Comparison of ENCODE assay signal across 13 cellular contexts in genomic region chr5:65050826-65051498, GRCh38.
DNase-seq lines count a peak whose midpoint lies in the region; ATAC-seq and TF ChIP-seq lines count a peak whose summit lies in the region.
"Had no signal": no experiment of that assay in that cellular context is flagged by ENCODE, and none has a peak within 500 bp of the region (broad histone marks: within the 10 kb centered on the region; RNA-seq: fewer than 3 reads in every experiment).

No MANE protein-coding gene starts in this region.

- no peak overlapping the region for H2BK12ac ChIP-seq in H9 (ENCODE audit: insufficient read length, low read depth, low read length)

- H2BK5ac ChIP-seq in H9 (ENCODE audit: insufficient read length, low read length), result no peak overlapping the region

- no peak for TF ChIP-seq CTCF in H9 (conservative IDR thresholded peaks at IDR 0.05)

- H2BK120ac ChIP-seq in H9 (ENCODE audit: low read depth, low read length, poor library complexity, severe bottlenecking), result no peak overlapping the region

- no peaks in the 10 kb centered on the region for H3K79me1 ChIP-seq in H9 (ENCODE audit: insufficient read depth, low read depth, low read length, poor library complexity, severe bottlenecking)

- peak; percentile 59 for ATAC-seq in activated T-helper 17 cell treated with anti-CD3 and anti-CD28 coated beads, Interleukin-2, amount 50 U/mL, for 72 hours (replicated peaks)
- ATAC-seq in HG03135 (IDR thresholded peaks at IDR 0.05; ENCODE audit: unreplicated experiment), result no peak
- ATAC-seq in T-helper 17 cell, result no peak

- H2AFZ ChIP-seq in GM23248 (peak overlapping the region; percentile 22; the same call in 1 of the 2 replicates), H9 (ENCODE audit: low read length) (no peak overlapping the region)

- H3K27me3 ChIP-seq in GM23248 (replicated peaks; ENCODE audit: insufficient read depth) (no peaks in the 10 kb centered on the region), H9 (ENCODE audit: insufficient read depth, low read length) (no peaks in the 10 kb centered on the region)

- peak overlapping the region; percentile 3; the same call in 1 of the 2 replicates for H3K27ac ChIP-seq in GM23248
- H3K27ac ChIP-seq in H9 (ENCODE audit: insufficient read length, low read depth, low read length), result no peak overlapping the region

- H3K4me1 Mint-ChIP-seq in activated T-helper 17 cell treated with anti-CD3 and anti-CD28 coated beads, Interleukin-2, amount 50 U/mL, for 72 hours, result no peaks in the 10 kb centered on the region
- H3K4me1 Mint-ChIP-seq in T-helper 17 cell (no peaks in the 10 kb centered on the region), H9 (no peaks in the 10 kb centered on the region)
- H3K4me1 Mint-ChIP-seq: mesothelial cell of epicardium, neural crest cell had no signal

- H3K23me2 ChIP-seq in H9 (ENCODE audit: insufficient read length, low read depth, low read length, poor library complexity, severe bottlenecking), result no peaks in the 10 kb centered on the region

- H4K91ac ChIP-seq in H9 (ENCODE audit: insufficient read length, low read depth, low read length), result no peak overlapping the region

- H3K9me3 Mint-ChIP-seq in activated T-helper 17 cell treated with anti-CD3 and anti-CD28 coated beads, Interleukin-2, amount 50 U/mL, for 72 hours, result no peaks in the 10 kb centered on the region
- H3K9me3 Mint-ChIP-seq in H9, result 0 out of 5 replicates have a peak, but pooled peaks cover 0 to 1% of the 10 kb centered on the region in 2 experiments

- H3K9me3 ChIP-seq in GM23248 (ENCODE audit: low read depth) (no peaks in the 10 kb centered on the region), T-helper 17 cell (ENCODE audit: control insufficient read depth, low read length, poor library complexity, severe bottlenecking) (no peaks in the 10 kb centered on the region), H9 (ENCODE audit: control insufficient read depth, low read depth, low read length) (no peaks in the 10 kb centered on the region)

- H2BK20ac ChIP-seq in H9 (ENCODE audit: low read depth, low read length, poor library complexity, severe bottlenecking), result no peak overlapping the region

- H3F3A ChIP-seq in GM23248 (ENCODE audit: insufficient read depth), result 0 out of 2 replicates have a peak, but pooled peaks cover 9% of the 10 kb centered on the region

- no peak overlapping the region for H3K56ac ChIP-seq in H9 (ENCODE audit: insufficient read length, low read depth, low read length)

- H3K27me3 Mint-ChIP-seq in activated T-helper 17 cell treated with anti-CD3 and anti-CD28 coated beads, Interleukin-2, amount 50 U/mL, for 72 hours, result peaks cover 3% of the 10 kb centered on the region
- H3K27me3 Mint-ChIP-seq in T-helper 17 cell (no peaks in the 10 kb centered on the region), H9 (ENCODE audit: low read depth) (no peaks in the 10 kb centered on the region)

- no peak overlapping the region for H3K4ac ChIP-seq in H9 (ENCODE audit: low read depth, low read length)

- H3K4me2 ChIP-seq in GM23248 (ENCODE audit: unreplicated experiment), result no peak overlapping the region
- H3K4me2 ChIP-seq in H9 (ENCODE audit: insufficient read depth, insufficient read length, low read length), result no peak overlapping the region

- no peaks in the 10 kb centered on the region for H3K9me2 ChIP-seq in GM23248 (ENCODE audit: insufficient read depth)

- H2AK5ac ChIP-seq in H9 (ENCODE audit: insufficient read length, low read length), result no peak overlapping the region

- no peak overlapping the region for H3T11ph ChIP-seq in H9 (ENCODE audit: low read length)

- H4K8ac ChIP-seq in H9 (replicated peaks; ENCODE audit: insufficient read length, low read depth, low read length), result no peak overlapping the region

- H3K79me2 ChIP-seq in GM23248 (ENCODE audit: insufficient read depth) (no peaks in the 10 kb centered on the region), H9 (ENCODE audit: insufficient read depth, low read length) (no peaks in the 10 kb centered on the region)

- DNase-seq in AG20443 (ENCODE audit: low spot score), result peak; percentile 36
- DNase-seq in GM23248, result peak; percentile 56
- DNase-seq in kidney tubule cell (ENCODE audit: low spot score), result peak; percentile 31
- DNase-seq in T-helper 17 cell, result no peak
- DNase-seq in H9, result no peak
- no peak for DNase-seq in occipital lobe (lab: John Stamatoyannopoulos, UW)
- DNase-seq: Calu3, NCI-H1436 treated with DMSO at 0.1 percent for 48 hours, NCI-H2227 treated with DMSO at 0.1 percent for 48 hours had no signal

- no peak overlapping the region for H3K27ac Mint-ChIP-seq in activated T-helper 17 cell treated with anti-CD3 and anti-CD28 coated beads, Interleukin-2, amount 50 U/mL, for 72 hours
- H3K27ac Mint-ChIP-seq in T-helper 17 cell (no peak overlapping the region), H9 (no peak overlapping the region)
- H3K27ac Mint-ChIP-seq: mesothelial cell of epicardium had no signal

- H4K5ac ChIP-seq in H9 (ENCODE audit: insufficient read length, low read depth, low read length), result no peak overlapping the region

- H3K23ac ChIP-seq in H9 (ENCODE audit: insufficient read length, low read depth, low read length), result no peak overlapping the region

- no peak overlapping the region for H2BK15ac ChIP-seq in H9 (ENCODE audit: low read depth, low read length)

- in situ Hi-C loops in GM23248 (cut with MboI), result no loop called here

- H3K14ac ChIP-seq in H9 (ENCODE audit: insufficient read depth, low read length), result no peak overlapping the region

- H3K4me3 Mint-ChIP-seq in activated T-helper 17 cell treated with anti-CD3 and anti-CD28 coated beads, Interleukin-2, amount 50 U/mL, for 72 hours, result no peak overlapping the region
- H3K4me3 Mint-ChIP-seq in T-helper 17 cell (no peak overlapping the region), H9 (no peak overlapping the region)
- H3K4me3 Mint-ChIP-seq: mesothelial cell of epicardium, neural crest cell had no signal

- H3K36me3 ChIP-seq in GM23248 (ENCODE audit: low read depth), result no peaks in the 10 kb centered on the region

- H3K36me3 Mint-ChIP-seq in activated T-helper 17 cell treated with anti-CD3 and anti-CD28 coated beads, Interleukin-2, amount 50 U/mL, for 72 hours (ENCODE audit: low read depth), result no peaks in the 10 kb centered on the region
- H3K36me3 Mint-ChIP-seq in T-helper 17 cell (ENCODE audit: low read depth), result no peaks in the 10 kb centered on the region
- no peaks in the 10 kb centered on the region for H3K36me3 Mint-ChIP-seq in H9 (ENCODE audit: insufficient read depth in 1 of 3, low read depth in 3 of 3)
- H3K36me3 Mint-ChIP-seq: mesothelial cell of epicardium had no signal

- no peak overlapping the region for H3K18ac ChIP-seq in H9 (ENCODE audit: insufficient read length, low read depth, low read length)

- H3K4me3 ChIP-seq in GM23248, result no peak overlapping the region

- WGBS in GM23248 (ENCODE audit: low coverage in 1 of 2, low lambda C conversion rate in 2 of 2, missing lambda C conversion rate in 2 of 2), 2 experiments, result 47 to 50% methylated on average over 5 of the region's 5 CpGs
- whole genome bisulfite sequencing in H9 (ENCODE audit: extremely low coverage, insufficient read length, low lambda C conversion rate), result no CpG with 5 or more reads among the region's 5 CpGs

- no peaks in the 10 kb centered on the region for H4K20me1 ChIP-seq in GM23248 (ENCODE audit: insufficient read depth)
- no peaks in the 10 kb centered on the region for H4K20me1 ChIP-seq in H9 (ENCODE audit: control insufficient read depth, insufficient read depth, insufficient read length)

- H3K9ac ChIP-seq in GM23248 (no peak overlapping the region), H9 (ENCODE audit: extremely low read depth, insufficient read length, low read length) (no peak overlapping the region)

- H3K4me1 ChIP-seq in GM23248 (ENCODE audit: insufficient read depth), result peaks cover 14% of the 10 kb centered on the region
- no peaks in the 10 kb centered on the region for H3K4me1 ChIP-seq in H9 (ENCODE audit: insufficient read depth, low read length)

Comparison
In these comparisons a context has a peak if more than half of its experiments do, and no peak if none do; other contexts are left out.
1. DNase-seq: peak in AG20443 (single experiment), GM23248 (single experiment) and kidney tubule cell (single experiment); none in T-helper 17 cell (0 of 3), H9 (single experiment) and occipital lobe (single experiment).